Comparison of ENCODE assay signal across 1 cellular context in genomic region chr2:165953655-165954606, GRCh38.
TF ChIP-seq lines count a peak whose summit lies in the region.

Gene TTC21B, minus strand, starts transcription at chr2:165953776. Its CDS starts 71 bp downstream, at chr2:165953705.

TF ChIP-seq in HepG2, 621 proteins besides CTCF, POLR2A, EP300 and RAD21 (continued from another document and continues in another):
- TF ChIP-seq, protein P1, sequence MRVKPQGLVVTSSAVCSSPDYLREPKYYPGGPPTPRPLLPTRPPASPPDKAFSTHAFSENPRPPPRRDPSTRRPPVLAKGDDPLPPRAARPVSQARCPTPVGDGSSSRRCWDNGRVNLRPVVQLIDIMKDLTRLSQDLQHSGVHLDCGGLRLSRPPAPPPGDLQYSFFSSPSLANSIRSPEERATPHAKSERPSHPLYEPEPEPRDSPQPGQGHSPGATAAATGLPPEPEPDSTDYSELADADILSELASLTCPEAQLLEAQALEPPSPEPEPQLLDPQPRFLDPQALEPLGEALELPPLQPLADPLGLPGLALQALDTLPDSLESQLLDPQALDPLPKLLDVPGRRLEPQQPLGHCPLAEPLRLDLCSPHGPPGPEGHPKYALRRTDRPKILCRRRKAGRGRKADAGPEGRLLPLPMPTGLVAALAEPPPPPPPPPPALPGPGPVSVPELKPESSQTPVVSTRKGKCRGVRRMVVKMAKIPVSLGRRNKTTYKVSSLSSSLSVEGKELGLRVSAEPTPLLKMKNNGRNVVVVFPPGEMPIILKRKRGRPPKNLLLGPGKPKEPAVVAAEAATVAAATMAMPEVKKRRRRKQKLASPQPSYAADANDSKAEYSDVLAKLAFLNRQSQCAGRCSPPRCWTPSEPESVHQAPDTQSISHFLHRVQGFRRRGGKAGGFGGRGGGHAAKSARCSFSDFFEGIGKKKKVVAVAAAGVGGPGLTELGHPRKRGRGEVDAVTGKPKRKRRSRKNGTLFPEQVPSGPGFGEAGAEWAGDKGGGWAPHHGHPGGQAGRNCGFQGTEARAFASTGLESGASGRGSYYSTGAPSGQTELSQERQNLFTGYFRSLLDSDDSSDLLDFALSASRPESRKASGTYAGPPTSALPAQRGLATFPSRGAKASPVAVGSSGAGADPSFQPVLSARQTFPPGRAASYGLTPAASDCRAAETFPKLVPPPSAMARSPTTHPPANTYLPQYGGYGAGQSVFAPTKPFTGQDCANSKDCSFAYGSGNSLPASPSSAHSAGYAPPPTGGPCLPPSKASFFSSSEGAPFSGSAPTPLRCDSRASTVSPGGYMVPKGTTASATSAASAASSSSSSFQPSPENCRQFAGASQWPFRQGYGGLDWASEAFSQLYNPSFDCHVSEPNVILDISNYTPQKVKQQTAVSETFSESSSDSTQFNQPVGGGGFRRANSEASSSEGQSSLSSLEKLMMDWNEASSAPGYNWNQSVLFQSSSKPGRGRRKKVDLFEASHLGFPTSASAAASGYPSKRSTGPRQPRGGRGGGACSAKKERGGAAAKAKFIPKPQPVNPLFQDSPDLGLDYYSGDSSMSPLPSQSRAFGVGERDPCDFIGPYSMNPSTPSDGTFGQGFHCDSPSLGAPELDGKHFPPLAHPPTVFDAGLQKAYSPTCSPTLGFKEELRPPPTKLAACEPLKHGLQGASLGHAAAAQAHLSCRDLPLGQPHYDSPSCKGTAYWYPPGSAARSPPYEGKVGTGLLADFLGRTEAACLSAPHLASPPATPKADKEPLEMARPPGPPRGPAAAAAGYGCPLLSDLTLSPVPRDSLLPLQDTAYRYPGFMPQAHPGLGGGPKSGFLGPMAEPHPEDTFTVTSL (CRISPR knock-in tag; IDR thresholded peaks at IDR 0.05; ENCODE audit: borderline replicate concordance): peak; percentile 60
- no peak for TF ChIP-seq ZHX2 (IDR thresholded peaks at IDR 0.05; ENCODE audit: low read depth)
- peak; percentile 70; the same call in 1 of the 2 replicates for TF ChIP-seq ZHX2 (CRISPR knock-in tag; IDR thresholded peaks at IDR 0.05; ENCODE audit: borderline replicate concordance)
- no peak; the same call in 1 of the 2 replicates for TF ChIP-seq ZNF552 (CRISPR knock-in tag; IDR thresholded peaks at IDR 0.05; ENCODE audit: borderline replicate concordance)
- peak; percentile 69; the same call in 1 of the 2 replicates for TF ChIP-seq ZBTB20 (CRISPR knock-in tag; IDR thresholded peaks at IDR 0.05; ENCODE audit: borderline replicate concordance, low read depth)
- TF ChIP-seq ZNF792 (CRISPR knock-in tag; IDR thresholded peaks at IDR 0.05): peak; percentile 91; the same call in 1 of the 2 replicates
- no peak for TF ChIP-seq NFE2L2 (IDR thresholded peaks at IDR 0.05; ENCODE audit: low read length)
- TF ChIP-seq ZNF232 (CRISPR knock-in tag; IDR thresholded peaks at IDR 0.05; ENCODE audit: borderline replicate concordance): peak; percentile 86; the same call in 1 of the 2 replicates
- TF ChIP-seq ZBTB39 (CRISPR knock-in tag; IDR thresholded peaks at IDR 0.05): no peak
- no peak for TF ChIP-seq JARID2 (CRISPR knock-in tag; IDR thresholded peaks at IDR 0.05; ENCODE audit: insufficient replicate concordance)
- no peak for TF ChIP-seq KAT2B (IDR thresholded peaks at IDR 0.05; ENCODE audit: borderline replicate concordance, low read depth, low read length)
- no peak for TF ChIP-seq ZNF576 (CRISPR knock-in tag; IDR thresholded peaks at IDR 0.05)
- peak; percentile 96 for TF ChIP-seq KMT2B (CRISPR knock-in tag; IDR thresholded peaks at IDR 0.05)
- no peak for TF ChIP-seq ZFP62 (CRISPR knock-in tag; IDR thresholded peaks at IDR 0.05)
- TF ChIP-seq, protein P2, sequence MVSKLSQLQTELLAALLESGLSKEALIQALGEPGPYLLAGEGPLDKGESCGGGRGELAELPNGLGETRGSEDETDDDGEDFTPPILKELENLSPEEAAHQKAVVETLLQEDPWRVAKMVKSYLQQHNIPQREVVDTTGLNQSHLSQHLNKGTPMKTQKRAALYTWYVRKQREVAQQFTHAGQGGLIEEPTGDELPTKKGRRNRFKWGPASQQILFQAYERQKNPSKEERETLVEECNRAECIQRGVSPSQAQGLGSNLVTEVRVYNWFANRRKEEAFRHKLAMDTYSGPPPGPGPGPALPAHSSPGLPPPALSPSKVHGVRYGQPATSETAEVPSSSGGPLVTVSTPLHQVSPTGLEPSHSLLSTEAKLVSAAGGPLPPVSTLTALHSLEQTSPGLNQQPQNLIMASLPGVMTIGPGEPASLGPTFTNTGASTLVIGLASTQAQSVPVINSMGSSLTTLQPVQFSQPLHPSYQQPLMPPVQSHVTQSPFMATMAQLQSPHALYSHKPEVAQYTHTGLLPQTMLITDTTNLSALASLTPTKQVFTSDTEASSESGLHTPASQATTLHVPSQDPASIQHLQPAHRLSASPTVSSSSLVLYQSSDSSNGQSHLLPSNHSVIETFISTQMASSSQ (IDR thresholded peaks at IDR 0.05; ENCODE audit: low read depth): peak; percentile 55; the same call in 1 of the 2 replicates
- TF ChIP-seq, protein P2 (CRISPR knock-in tag; IDR thresholded peaks at IDR 0.05; ENCODE audit: borderline replicate concordance): peak; percentile 66; the same call in 1 of the 2 replicates
- no peak; the same call in 1 of the 2 replicates for TF ChIP-seq PLSCR1 (CRISPR knock-in tag; IDR thresholded peaks at IDR 0.05; ENCODE audit: borderline replicate concordance)
- 0 out of 2 replicates have a peak, but pooled peaks have one; percentile 23 for TF ChIP-seq ZNF879 (CRISPR knock-in tag; IDR thresholded peaks at IDR 0.05)
- peak; percentile 67; the same call in 1 of the 2 replicates for TF ChIP-seq TARDBP (CRISPR knock-in tag; IDR thresholded peaks at IDR 0.05)
- TF ChIP-seq TAF15 (IDR thresholded peaks at IDR 0.05; ENCODE audit: low read depth, low read length, poor library complexity, severe bottlenecking): no peak
- 0 out of 2 replicates have a peak, but pooled peaks have one; percentile 16 for TF ChIP-seq ZNF562 (CRISPR knock-in tag; IDR thresholded peaks at IDR 0.05; ENCODE audit: borderline replicate concordance)
- peak; percentile 72 for TF ChIP-seq FOXP4 (CRISPR knock-in tag; IDR thresholded peaks at IDR 0.05)
- peak; percentile 48; the same call in 1 of the 2 replicates for TF ChIP-seq BHLHE40 (IDR thresholded peaks at IDR 0.05; ENCODE audit: low read length)
- TF ChIP-seq AGO1 (IDR thresholded peaks at IDR 0.05; ENCODE audit: low read depth, low read length, poor library complexity, severe bottlenecking): no peak
- peak; percentile 95; the same call in 1 of the 2 replicates for TF ChIP-seq ERF (CRISPR knock-in tag; IDR thresholded peaks at IDR 0.05)
- TF ChIP-seq ZNF225 (CRISPR knock-in tag; IDR thresholded peaks at IDR 0.05): 0 out of 2 replicates have a peak, but pooled peaks have one; percentile 37
- TF ChIP-seq ZNF772 (CRISPR knock-in tag; IDR thresholded peaks at IDR 0.05): peak; percentile 91
- TF ChIP-seq SOX5 (CRISPR knock-in tag; IDR thresholded peaks at IDR 0.05; ENCODE audit: borderline replicate concordance): 0 out of 2 replicates have a peak, but pooled peaks have one; percentile 45
- no peak for TF ChIP-seq RBAK (CRISPR knock-in tag; IDR thresholded peaks at IDR 0.05)
- TF ChIP-seq ZNF580 (CRISPR knock-in tag; IDR thresholded peaks at IDR 0.05; ENCODE audit: borderline replicate concordance, low read depth): peak; percentile 93
- TF ChIP-seq POGZ (CRISPR knock-in tag; IDR thresholded peaks at IDR 0.05): peak; percentile 99
- peak; percentile 46 for TF ChIP-seq AGO2 (optimal IDR thresholded peaks at IDR 0.05; ENCODE audit: low read depth, low read length)
- peak; percentile 27; the same call in 1 of the 2 replicates for TF ChIP-seq FOXM1 (CRISPR knock-in tag; IDR thresholded peaks at IDR 0.05)
- TF ChIP-seq KLF15 (CRISPR knock-in tag; IDR thresholded peaks at IDR 0.05; ENCODE audit: borderline replicate concordance): peak; percentile 74; the same call in 1 of the 2 replicates
- TF ChIP-seq ZFP36L2 (CRISPR knock-in tag; IDR thresholded peaks at IDR 0.05): no peak
- no peak for TF ChIP-seq ZNF570 (CRISPR knock-in tag; IDR thresholded peaks at IDR 0.05; ENCODE audit: borderline replicate concordance)
- TF ChIP-seq MTF2 (CRISPR knock-in tag; IDR thresholded peaks at IDR 0.05; ENCODE audit: borderline replicate concordance): 0 out of 2 replicates have a peak, but pooled peaks have one; percentile 18
- TF ChIP-seq ZNF672 (CRISPR knock-in tag; IDR thresholded peaks at IDR 0.05): no peak
